ENCODE assay signal across 19 cellular contexts in genomic region chr11:108866781-108867180, GRCh38.
"Had no signal": no experiment of that assay in that cellular context is flagged by ENCODE, and none has a peak within 500 bp of the region (broad histone marks: within the 10 kb centered on the region; RNA-seq: fewer than 3 reads in every experiment).

No MANE protein-coding gene starts in this region.

- DNase-seq: islet precursor cell; left ventricle myocardium inferior; midbrain; mucosa of descending colon; naive thymus-derived CD4-positive, alpha-beta T cell; pancreas; retina; right cardiac atrium; sigmoid colon; small intestine; spleen; stimulated activated CD4-positive, alpha-beta T cell treated with anti-CD3 and anti-CD28 coated beads, Interleukin-4, amount 100 ng/mL, for 24 hours; stimulated activated naive CD4-positive, alpha-beta T cell; tibial artery; uterus had no signal

- H3K4me3 Mint-ChIP-seq: memory B cell; naive thymus-derived CD4-positive, alpha-beta T cell; natural killer cell treated with Interleukin-12 subunit alpha and Interleukin-12 subunit beta and Interleukin-15 and Interleukin-18, amount 100 ng/mL, for 72 hours; stimulated activated effector memory CD8-positive, alpha-beta T cell treated with anti-CD3 and anti-CD28 coated beads, Interleukin-12 subunit alpha, Interleukin-12 subunit beta, amount 100 ng/mL, for 72 hours; stimulated activated naive CD8-positive, alpha-beta T cell treated with anti-CD3 and anti-CD28 coated beads, Interleukin-15, Interleukin-2, amounts not matched to agents 100 ng/mL and 50 ng/mL, for 24 hours had no signal

- H3K9me3 Mint-ChIP-seq: memory B cell; naive thymus-derived CD4-positive, alpha-beta T cell; natural killer cell treated with Interleukin-12 subunit alpha and Interleukin-12 subunit beta and Interleukin-15 and Interleukin-18, amount 100 ng/mL, for 72 hours; stimulated activated effector memory CD8-positive, alpha-beta T cell treated with anti-CD3 and anti-CD28 coated beads, Interleukin-12 subunit alpha, Interleukin-12 subunit beta, amount 100 ng/mL, for 72 hours; stimulated activated naive CD8-positive, alpha-beta T cell treated with anti-CD3 and anti-CD28 coated beads, Interleukin-15, Interleukin-2, amounts not matched to agents 100 ng/mL and 50 ng/mL, for 24 hours had no signal

- H3K27me3 Mint-ChIP-seq: memory B cell; naive thymus-derived CD4-positive, alpha-beta T cell; natural killer cell treated with Interleukin-12 subunit alpha and Interleukin-12 subunit beta and Interleukin-15 and Interleukin-18, amount 100 ng/mL, for 72 hours; stimulated activated naive CD8-positive, alpha-beta T cell treated with anti-CD3 and anti-CD28 coated beads, Interleukin-15, Interleukin-2, amounts not matched to agents 100 ng/mL and 50 ng/mL, for 24 hours had no signal

- H3K27ac Mint-ChIP-seq: memory B cell; naive thymus-derived CD4-positive, alpha-beta T cell; natural killer cell treated with Interleukin-12 subunit alpha and Interleukin-12 subunit beta and Interleukin-15 and Interleukin-18, amount 100 ng/mL, for 72 hours; stimulated activated effector memory CD8-positive, alpha-beta T cell treated with anti-CD3 and anti-CD28 coated beads, Interleukin-12 subunit alpha, Interleukin-12 subunit beta, amount 100 ng/mL, for 72 hours; stimulated activated naive CD8-positive, alpha-beta T cell treated with anti-CD3 and anti-CD28 coated beads, Interleukin-15, Interleukin-2, amounts not matched to agents 100 ng/mL and 50 ng/mL, for 24 hours had no signal

- H3K36me3 Mint-ChIP-seq: memory B cell; natural killer cell treated with Interleukin-12 subunit alpha and Interleukin-12 subunit beta and Interleukin-15 and Interleukin-18, amount 100 ng/mL, for 72 hours; stimulated activated effector memory CD8-positive, alpha-beta T cell treated with anti-CD3 and anti-CD28 coated beads, Interleukin-12 subunit alpha, Interleukin-12 subunit beta, amount 100 ng/mL, for 72 hours had no signal

- ATAC-seq: mucosa of descending colon; naive thymus-derived CD4-positive, alpha-beta T cell; natural killer cell treated with Interleukin-12 subunit alpha and Interleukin-12 subunit beta and Interleukin-15 and Interleukin-18, amount 100 ng/mL, for 72 hours; pancreas; right cardiac atrium had no signal
